In genomic region chr22:19463491-19464469, GRCh38 we compare ENCODE assay signal across 1 cellular context.
TF ChIP-seq lines count a peak whose summit lies in the region.

No MANE protein-coding gene starts in this region.

TF ChIP-seq in K562, 482 proteins besides CTCF, POLR2A, EP300 and RAD21 (continued from another document):
- TF ChIP-seq MGA (IDR thresholded peaks at IDR 0.05), result no peak
- TF ChIP-seq NR1H2 (CRISPR knock-in tag; IDR thresholded peaks at IDR 0.05), result no peak
- no peak for TF ChIP-seq SIX5 (IDR thresholded peaks at IDR 0.05; ENCODE audit: borderline replicate concordance in 1 of 2, insufficient read depth in 1 of 2, low read depth in 1 of 2, low read length in 2 of 2)
- TF ChIP-seq MYBL2 (IDR thresholded peaks at IDR 0.05; ENCODE audit: low read depth), result no peak
- no peak for TF ChIP-seq MYBL2 (CRISPR knock-in tag; IDR thresholded peaks at IDR 0.05; ENCODE audit: borderline replicate concordance)
- no peak for TF ChIP-seq CHAMP1 (IDR thresholded peaks at IDR 0.05)
- TF ChIP-seq TFAP4 (CRISPR knock-in tag; IDR thresholded peaks at IDR 0.05; ENCODE audit: borderline replicate concordance), result peak; percentile 63; the same call in 1 of the 2 replicates
- TF ChIP-seq WHSC1 (IDR thresholded peaks at IDR 0.05; ENCODE audit: low read length), result peak; percentile 99
- peak; percentile 58 for TF ChIP-seq CHD7 (IDR thresholded peaks at IDR 0.05; ENCODE audit: low read depth, low read length)
- no peak for TF ChIP-seq RFX1 (IDR thresholded peaks at IDR 0.05)
- TF ChIP-seq HDAC6 (IDR thresholded peaks at IDR 0.05; ENCODE audit: low read depth, low read length), result 0 out of 2 replicates have a peak, but pooled peaks have one; percentile 53
- no peak for TF ChIP-seq IRF1 (CRISPR knock-in tag; IDR thresholded peaks at IDR 0.05; ENCODE audit: borderline replicate concordance)
- no peak for TF ChIP-seq IRF2 (CRISPR knock-in tag; IDR thresholded peaks at IDR 0.05)
- no peak for TF ChIP-seq STAG1 (CRISPR knock-in tag; IDR thresholded peaks at IDR 0.05; ENCODE audit: borderline replicate concordance)
- no peak; a peak in 1 of 4 replicates for TF ChIP-seq FOXK2 (conservative IDR thresholded peaks at IDR 0.05 in 1 of 2, IDR thresholded peaks at IDR 0.05 in 1 of 2; ENCODE audit: low read depth in 2 of 2)
- TF ChIP-seq HEY1 (CRISPR knock-in tag; IDR thresholded peaks at IDR 0.05; ENCODE audit: borderline replicate concordance), result peak; percentile 84
